In the genomic region with DNA sequence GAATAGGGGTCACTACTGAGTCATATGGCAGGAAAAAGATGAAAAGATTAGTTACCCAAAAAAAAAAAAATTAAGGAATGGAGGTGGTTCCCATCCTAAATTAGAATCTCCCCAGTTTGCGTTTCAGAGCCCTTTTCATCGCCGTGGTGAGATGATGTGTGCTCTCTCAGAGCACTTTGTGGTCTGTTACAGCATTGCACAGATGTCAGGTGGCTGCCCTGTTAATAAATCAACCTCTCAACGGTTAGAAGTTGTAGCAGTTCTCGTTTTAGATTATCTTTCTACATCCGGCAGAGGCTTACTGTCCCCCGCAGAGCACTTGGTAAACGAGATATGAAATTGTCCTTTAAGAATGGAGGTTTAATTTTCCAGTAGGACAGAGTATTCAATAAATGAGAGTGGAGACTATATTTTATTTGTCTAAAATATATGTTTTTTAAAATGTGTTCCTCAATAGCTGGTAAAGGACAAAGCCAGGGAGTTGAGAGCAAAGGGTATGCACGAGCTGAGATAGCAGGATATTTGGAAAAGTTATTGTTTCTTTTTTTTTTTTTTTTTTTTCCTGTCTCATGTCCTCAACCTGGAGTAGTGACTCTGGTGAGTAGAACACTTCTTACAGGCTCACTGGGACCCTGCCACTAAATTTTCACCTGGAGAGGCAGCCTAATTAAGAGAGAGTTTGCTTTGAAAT, we compare ENCODE assay signal across 8 cellular contexts. TPM values are rescaled to one million over a fixed set of nuclear protein-coding genes. Genes with fewer than 3 reads are reported as not detected.
DNase-seq lines count a peak whose midpoint lies in the region; ATAC-seq and TF ChIP-seq lines count a peak whose summit lies in the region.

No MANE protein-coding gene starts in this region.

- no peak overlapping the region for H3K27ac Mint-ChIP-seq in CD8-positive, alpha-beta T cell

- peak; percentile 65 for TF ChIP-seq POLR2A in GM19099 (IDR thresholded peaks at IDR 0.05; ENCODE audit: extremely low read depth, insufficient read length, low read depth)

- intact Hi-C loops in CD8-positive, alpha-beta T cell (cut with DNase I, micrococcal nuclease) = no loop called here
- intact Hi-C loops in colonic mucosa (cut with DNase I) = no loop called here

- CTCF ChIA-PET in CD8-positive, alpha-beta T cell (lab: Charles Lee) = no interaction called here

- peak; percentile 64 for ATAC-seq in CD8-positive, alpha-beta T cell
- ATAC-seq in HG03103 (IDR thresholded peaks at IDR 0.05; ENCODE audit: low read depth, unreplicated experiment) = peak; percentile 87

- H3K4me1 Mint-ChIP-seq in CD8-positive, alpha-beta T cell (ENCODE audit: low read depth) = peaks cover 34% of the 10 kb centered on the region

- peaks cover 30% of the 10 kb centered on the region for H3K36me3 Mint-ChIP-seq in CD8-positive, alpha-beta T cell

- peaks cover 11% of the 10 kb centered on the region for H3K4me1 ChIP-seq in CD8-positive, alpha-beta T cell (ENCODE audit: insufficient read depth, low read length)
- H3K4me1 ChIP-seq in colonic mucosa = peaks cover 3% of the 10 kb centered on the region
- H3K4me1 ChIP-seq in effector memory CD4-positive, alpha-beta T cell (ENCODE audit: control insufficient read depth, insufficient read depth, low read length, poor library complexity, severe bottlenecking) = no peaks in the 10 kb centered on the region

- H3K27ac ChIP-seq in CD8-positive, alpha-beta T cell (ENCODE audit: low read depth, low read length) = no peak overlapping the region
- H3K27ac ChIP-seq in colonic mucosa = peak overlapping the region; percentile 3
- no peak overlapping the region for H3K27ac ChIP-seq in effector memory CD4-positive, alpha-beta T cell (ENCODE audit: insufficient read depth, low read length, poor library complexity, severe bottlenecking)

- H3K4me3 ChIP-seq in CD8-positive, alpha-beta T cell (ENCODE audit: low read depth, low read length) = no peak overlapping the region
- no peak overlapping the region for H3K4me3 ChIP-seq in colonic mucosa
- H3K4me3 ChIP-seq in effector memory CD4-positive, alpha-beta T cell (ENCODE audit: insufficient read depth, low read depth, low read length, poor library complexity, severe bottlenecking) = no peak overlapping the region

- H3K9me3 ChIP-seq in CD8-positive, alpha-beta T cell (ENCODE audit: low read length) = no peaks in the 10 kb centered on the region
- H3K9me3 ChIP-seq in colonic mucosa = no peaks in the 10 kb centered on the region
- H3K9me3 ChIP-seq in effector memory CD4-positive, alpha-beta T cell (ENCODE audit: control insufficient read depth, low read length) = no peaks in the 10 kb centered on the region

- no peak for TF ChIP-seq CTCF in CD8-positive, alpha-beta T cell (IDR thresholded peaks at IDR 0.05)
- no peak for TF ChIP-seq CTCF in colonic mucosa (IDR thresholded peaks at IDR 0.05)

- no peaks in the 10 kb centered on the region for H3K27me3 ChIP-seq in CD8-positive, alpha-beta T cell (ENCODE audit: insufficient read depth, low read length)
- H3K27me3 ChIP-seq in colonic mucosa = no peaks in the 10 kb centered on the region
- no peaks in the 10 kb centered on the region for H3K27me3 ChIP-seq in effector memory CD4-positive, alpha-beta T cell (replicated peaks; ENCODE audit: control insufficient read depth, insufficient read depth, low read length, poor library complexity, severe bottlenecking)

- POLR2A ChIA-PET in CD8-positive, alpha-beta T cell (lab: Charles Lee) = no interaction called here

- no peak overlapping the region for H3K4me3 Mint-ChIP-seq in CD8-positive, alpha-beta T cell

- DNase-seq in CD8-positive, alpha-beta T cell = no peak
- DNase-seq in NCI-H82 (lab: John Stamatoyannopoulos, UW) = peak; percentile 76
- DNase-seq in colonic mucosa = no peak
- peak; percentile 81 for DNase-seq in renal cortical epithelial cell (ENCODE audit: low read depth)
- DNase-seq in effector memory CD4-positive, alpha-beta T cell = no peak
- no peak for DNase-seq in NCI-H446 treated with DMSO at 0.1 percent for 48 hours (lab: John Stamatoyannopoulos, UW)

- no peaks in the 10 kb centered on the region for H3K9me3 Mint-ChIP-seq in CD8-positive, alpha-beta T cell

- H3K27me3 Mint-ChIP-seq in CD8-positive, alpha-beta T cell (ENCODE audit: low read depth) = no peaks in the 10 kb centered on the region

- no peaks in the 10 kb centered on the region for H3K36me3 ChIP-seq in CD8-positive, alpha-beta T cell (ENCODE audit: insufficient read depth, low read length)
- no peaks in the 10 kb centered on the region for H3K36me3 ChIP-seq in colonic mucosa
- peaks cover 5% of the 10 kb centered on the region for H3K36me3 ChIP-seq in effector memory CD4-positive, alpha-beta T cell (ENCODE audit: control insufficient read depth, insufficient read depth, low read length)

- peak overlapping the region in 1 of 2 donors; percentile 48 for H3K9ac ChIP-seq in colonic mucosa (ENCODE audit: low read depth in 2 of 2, low read length in 2 of 2)

RNA-seq across cellular contexts. Expression of a gene that starts 26.9 kb away (rescaled TPM):
- total RNA-seq in CD8-positive, alpha-beta T cell = 10 to 100 TPM; 32.3 to 33.8 TPM
- total RNA-seq in colonic mucosa = 100 to 1,000 TPM in 1 of 2 donors, 10 to 100 TPM in 1; 73.5 to 104 TPM
- 20.0 and 134 TPM in 2 replicates for total RNA-seq in renal cortical epithelial cell

Comparison
In these comparisons a context has a peak if more than half of its experiments do, and no peak if none do; other contexts are left out.
1. DNase-seq: peak in NCI-H82 (single experiment) and renal cortical epithelial cell (single experiment); none in CD8-positive, alpha-beta T cell (0 of 7), colonic mucosa (single experiment), effector memory CD4-positive, alpha-beta T cell (0 of 3) and NCI-H446 treated with DMSO at 0.1 percent for 48 hours (single experiment).